In the genomic region with DNA sequence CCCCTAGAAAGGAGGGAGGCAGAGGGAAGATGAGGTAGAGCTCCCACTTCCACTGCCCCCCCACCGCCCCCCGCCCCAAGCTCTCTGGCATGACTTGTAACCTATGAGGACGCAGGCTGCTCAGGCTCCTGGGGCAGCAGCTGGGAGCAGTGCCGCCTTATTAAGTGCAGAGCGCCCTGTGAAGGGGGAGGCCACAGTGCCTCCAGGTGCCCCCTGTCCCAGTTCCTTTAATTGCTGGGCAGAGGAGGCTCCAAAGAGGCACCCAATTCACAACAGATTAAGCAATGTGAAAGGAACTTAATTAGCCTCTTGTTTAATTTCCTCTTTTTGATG, we compare ENCODE assay signal across 11 cellular contexts.
DNase-seq lines count a peak whose midpoint lies in the region; ATAC-seq lines count a peak whose summit lies in the region.
"Had no signal": no experiment of that assay in that cellular context is flagged by ENCODE, and none has a peak within 500 bp of the region (broad histone marks: within the 10 kb centered on the region; RNA-seq: fewer than 3 reads in every experiment).

No MANE protein-coding gene starts in this region.

- H3K9ac ChIP-seq in mucosa of rectum (ENCODE audit: low read depth in 1 of 2, low read length in 2 of 2) = no peak overlapping the region

- H3K27me3 ChIP-seq in mucosa of rectum (ENCODE audit: control insufficient read depth in 2 of 2, insufficient read depth in 2 of 2, low read length in 2 of 2) = no peaks in the 10 kb centered on the region
- H3K27me3 ChIP-seq: vagina had no signal

- peaks cover 57 to 63% of the 10 kb centered on the region in 2 donors for H3K4me1 ChIP-seq in mucosa of rectum (ENCODE audit: control insufficient read depth in 2 of 2, insufficient read depth in 2 of 2, low read length in 2 of 2)

- H3K27ac ChIP-seq in mucosa of rectum (ENCODE audit: low read depth in 2 of 2, low read length in 2 of 2) = peak overlapping the region; percentile 24 to 97
- H3K27ac ChIP-seq: vagina had no signal

- no peaks in the 10 kb centered on the region for H3K9me3 ChIP-seq in mucosa of rectum (ENCODE audit: control insufficient read depth in 2 of 2, low read length in 2 of 2)
- H3K9me3 ChIP-seq: mucosa of descending colon, vagina had no signal

- DNase-seq in NCI-H146 (lab: John Stamatoyannopoulos, UW) (peak; percentile 46), NCI-H146 treated with DMSO at 0.1 percent for 48 hours (lab: John Stamatoyannopoulos, UW; ENCODE audit: unreplicated experiment) (no peak), EH (ENCODE audit: low read depth) (peak; percentile 23), SKM-1 treated with dmso at 0.1 percent for 144 hours (lab: John Stamatoyannopoulos, UW; ENCODE audit: unreplicated experiment) (peak; percentile 50), anterior cingulate cortex (lab: John Stamatoyannopoulos, UW) (no peak)
- DNase-seq in stimulated activated CD4-positive, alpha-beta T cell treated with anti-CD3 and anti-CD28 coated beads, Interleukin-2, amount 100 ng/mL, for 24 hours = no peak
- DNase-seq: NCI-H2107 had no signal

- peaks cover 10 to 17% of the 10 kb centered on the region in 2 donors for H3K36me3 ChIP-seq in mucosa of rectum (ENCODE audit: control insufficient read depth in 2 of 2, insufficient read depth in 2 of 2, low read length in 2 of 2)

- ATAC-seq in GM21529 (IDR thresholded peaks at IDR 0.05; ENCODE audit: unreplicated experiment) = no peak

- H3K4me3 ChIP-seq in mucosa of rectum (ENCODE audit: low read length in 2 of 2) = no peak overlapping the region
- H3K4me3 ChIP-seq: mucosa of descending colon, vagina had no signal

Comparison
In these comparisons a context has a peak if more than half of its experiments do, and no peak if none do; other contexts are left out.
1. DNase-seq: peak in NCI-H146 (single experiment), EH (single experiment) and SKM-1 treated with dmso at 0.1 percent for 144 hours (single experiment); none in NCI-H146 treated with DMSO at 0.1 percent for 48 hours (single experiment), anterior cingulate cortex (0 of 58) and stimulated activated CD4-positive, alpha-beta T cell treated with anti-CD3 and anti-CD28 coated beads, Interleukin-2, amount 100 ng/mL, for 24 hours (0 of 2).